Comparison of ENCODE assay signal across 11 cellular contexts in genomic region chr17:60151355-60151754, GRCh38. TPM values are rescaled to one million over a fixed set of nuclear protein-coding genes. Genes with fewer than 3 reads are reported as not detected.
A peak's percentile ranks its signal among the peaks of the same experiment; 100 is the strongest.
DNase-seq lines count a peak whose midpoint lies in the region; ATAC-seq and TF ChIP-seq lines count a peak whose summit lies in the region.
"Had no signal": no experiment of that assay in that cellular context is flagged by ENCODE, and none has a peak within 500 bp of the region (broad histone marks: within the 10 kb centered on the region; RNA-seq: fewer than 3 reads in every experiment).

No MANE protein-coding gene starts in this region.

- no peaks in the 10 kb centered on the region for H4K20me1 ChIP-seq in GM23338 (replicated peaks; ENCODE audit: insufficient read depth)

- H3K4me1 Mint-ChIP-seq in activated CD4-positive, alpha-beta T cell treated with anti-CD3 and anti-CD28 coated beads for 36 hours, result peaks cover 12% of the 10 kb centered on the region
- H3K4me1 Mint-ChIP-seq in GM23338, result peaks cover 27% of the 10 kb centered on the region
- H3K4me1 Mint-ChIP-seq in activated CD4-positive, alpha-beta memory T cell treated with anti-CD3 and anti-CD28 coated beads for 36 hours (ENCODE audit: low read depth), result peaks cover 7% of the 10 kb centered on the region
- H3K4me1 Mint-ChIP-seq in nephron progenitor cell, result peaks cover 35% of the 10 kb centered on the region

- TF ChIP-seq CTCF in GM23338 (conservative IDR thresholded peaks at IDR 0.05; ENCODE audit: low read depth in 2 of 2), result no peak
- no peak for TF ChIP-seq CTCF in nephron progenitor cell (IDR thresholded peaks at IDR 0.05)

- H3K36me3 ChIP-seq in GM23338 (ENCODE audit: insufficient read depth), result no peaks in the 10 kb centered on the region

- H3K27me3 Mint-ChIP-seq in activated CD4-positive, alpha-beta T cell treated with anti-CD3 and anti-CD28 coated beads for 36 hours, result peaks cover 48% of the 10 kb centered on the region
- H3K27me3 Mint-ChIP-seq in GM23338 (ENCODE audit: insufficient read depth, low read depth, poor library complexity) (peaks cover 42% of the 10 kb centered on the region), nephron progenitor cell (ENCODE audit: low read depth, poor library complexity) (peaks cover 92% of the 10 kb centered on the region)
- H3K27me3 Mint-ChIP-seq in activated CD4-positive, alpha-beta memory T cell treated with anti-CD3 and anti-CD28 coated beads for 36 hours, result peaks cover 62% of the 10 kb centered on the region

- H3K9me2 ChIP-seq in GM23338 (ENCODE audit: insufficient read depth), result no peaks in the 10 kb centered on the region

- POLR2A ChIA-PET in activated CD4-positive, alpha-beta T cell treated with anti-CD3 and anti-CD28 coated beads for 36 hours (lab: Charles Lee), result no interaction called here
- POLR2A ChIA-PET in activated CD4-positive, alpha-beta memory T cell treated with anti-CD3 and anti-CD28 coated beads for 36 hours (lab: Charles Lee), result no interaction called here

- H3K4me3 Mint-ChIP-seq in activated CD4-positive, alpha-beta T cell treated with anti-CD3 and anti-CD28 coated beads for 36 hours, result no peak overlapping the region
- H3K4me3 Mint-ChIP-seq in GM23338 (peak overlapping the region; percentile 74), nephron progenitor cell (peak overlapping the region; percentile 56)
- no peak overlapping the region for H3K4me3 Mint-ChIP-seq in activated CD4-positive, alpha-beta memory T cell treated with anti-CD3 and anti-CD28 coated beads for 36 hours

- H3K27ac ChIP-seq in GM23338 (ENCODE audit: low read depth), result no peak overlapping the region
- H3K27ac ChIP-seq: SK-N-MC had no signal

- CTCF ChIA-PET in activated CD4-positive, alpha-beta T cell treated with anti-CD3 and anti-CD28 coated beads for 36 hours (lab: Charles Lee), result interaction anchor here (0.6 to 1.3 kb wide), 5 partner anchors 11 to 1052 kb away, joined by 3 to 4 read pairs (median 4); no protein-coding TSS in a partner anchor
- CTCF ChIA-PET in activated CD4-positive, alpha-beta memory T cell treated with anti-CD3 and anti-CD28 coated beads for 36 hours (lab: Charles Lee), result interaction anchor here (1.1 to 5.9 kb wide), 2 partner anchors 10 to 418 kb away, joined by 3 to 35 read pairs; no protein-coding TSS in a partner anchor

- no peaks in the 10 kb centered on the region for H3K36me3 Mint-ChIP-seq in activated CD4-positive, alpha-beta T cell treated with anti-CD3 and anti-CD28 coated beads for 36 hours (ENCODE audit: low read depth)
- H3K36me3 Mint-ChIP-seq in GM23338 (ENCODE audit: low read depth) (no peaks in the 10 kb centered on the region), nephron progenitor cell (ENCODE audit: low read depth) (no peaks in the 10 kb centered on the region)
- H3K36me3 Mint-ChIP-seq in activated CD4-positive, alpha-beta memory T cell treated with anti-CD3 and anti-CD28 coated beads for 36 hours, result no peaks in the 10 kb centered on the region

- H3K4me3 ChIP-seq in GM23338, result peak overlapping the region; percentile 73
- H3K4me3 ChIP-seq: SK-N-MC had no signal

- peaks cover 50% of the 10 kb centered on the region for H3K27me3 ChIP-seq in GM23338 (ENCODE audit: insufficient read depth)

- H3K9me3 Mint-ChIP-seq in activated CD4-positive, alpha-beta T cell treated with anti-CD3 and anti-CD28 coated beads for 36 hours (ENCODE audit: low read depth), result no peaks in the 10 kb centered on the region
- H3K9me3 Mint-ChIP-seq in GM23338 (no peaks in the 10 kb centered on the region; the same call in 2 of the 3 replicates), nephron progenitor cell (no peaks in the 10 kb centered on the region)
- H3K9me3 Mint-ChIP-seq in activated CD4-positive, alpha-beta memory T cell treated with anti-CD3 and anti-CD28 coated beads for 36 hours, result no peaks in the 10 kb centered on the region

- H3K4me2 ChIP-seq in GM23338, result peak overlapping the region; percentile 95

- H3K79me2 ChIP-seq in GM23338 (replicated peaks; ENCODE audit: insufficient read depth), result no peaks in the 10 kb centered on the region

- H3K27ac Mint-ChIP-seq in activated CD4-positive, alpha-beta T cell treated with anti-CD3 and anti-CD28 coated beads for 36 hours, result no peak overlapping the region
- no peak overlapping the region for H3K27ac Mint-ChIP-seq in GM23338
- no peak overlapping the region for H3K27ac Mint-ChIP-seq in activated CD4-positive, alpha-beta memory T cell treated with anti-CD3 and anti-CD28 coated beads for 36 hours
- H3K27ac Mint-ChIP-seq in nephron progenitor cell, result no peak overlapping the region

- DNase-seq in activated CD4-positive, alpha-beta T cell treated with anti-CD3 and anti-CD28 coated beads for 36 hours, result peak; percentile 52
- no peak for DNase-seq in activated CD4-positive, alpha-beta T cell treated with anti-CD3 and anti-CD28 coated beads for 1 hour
- DNase-seq in GM23338 (ENCODE audit: low spot score) (peak; percentile 53), nephron progenitor cell (no peak), DMS114 treated with DMSO at 0.1 percent for 48 hours (lab: John Stamatoyannopoulos, UW; ENCODE audit: unreplicated experiment) (no peak), superior temporal gyrus (ENCODE audit: extremely low spot score) (no peak), SK-N-DZ (ENCODE audit: low spot score) (no peak)
- peak; percentile 47 for DNase-seq in activated CD4-positive, alpha-beta memory T cell treated with anti-CD3 and anti-CD28 coated beads for 36 hours

- H2AFZ ChIP-seq in GM23338, result peak overlapping the region; percentile 84; the same call in 1 of the 2 replicates

- peaks cover 6% of the 10 kb centered on the region for H3F3A ChIP-seq in GM23338 (replicated peaks; ENCODE audit: low read depth)

- intact Hi-C loops in activated CD4-positive, alpha-beta T cell treated with anti-CD3 and anti-CD28 coated beads for 36 hours (cut with DNase I, micrococcal nuclease), result no loop called here
- intact Hi-C loops in activated CD4-positive, alpha-beta memory T cell treated with anti-CD3 and anti-CD28 coated beads for 36 hours (cut with micrococcal nuclease), result loop anchor here (1.0 kb wide), 1 partner anchor 15 kb away; no protein-coding TSS in a partner anchor

- ATAC-seq in activated CD4-positive, alpha-beta T cell treated with anti-CD3 and anti-CD28 coated beads for 36 hours, result peak; percentile 78
- no peak for ATAC-seq in GM23338

- peaks cover 24% of the 10 kb centered on the region for H3K4me1 ChIP-seq in GM23338 (ENCODE audit: insufficient read depth)

TF ChIP-seq in GM23338, 12 proteins besides CTCF, POLR2A, EP300 and RAD21 (continues in another document):
- TF ChIP-seq ZNF114 (CRISPR knock-in tag; IDR thresholded peaks at IDR 0.05), result no peak
- TF ChIP-seq EZH2 (IDR thresholded peaks at IDR 0.05; ENCODE audit: low read depth, unreplicated experiment), result no peak
- TF ChIP-seq ZNF331 (CRISPR knock-in tag; IDR thresholded peaks at IDR 0.05; ENCODE audit: low read depth), result no peak
- no peak for TF ChIP-seq NANOG (IDR thresholded peaks at IDR 0.05; ENCODE audit: borderline replicate concordance)
- no peak for TF ChIP-seq STAT1 (IDR thresholded peaks at IDR 0.05; ENCODE audit: unreplicated experiment)
- TF ChIP-seq, protein P1, sequence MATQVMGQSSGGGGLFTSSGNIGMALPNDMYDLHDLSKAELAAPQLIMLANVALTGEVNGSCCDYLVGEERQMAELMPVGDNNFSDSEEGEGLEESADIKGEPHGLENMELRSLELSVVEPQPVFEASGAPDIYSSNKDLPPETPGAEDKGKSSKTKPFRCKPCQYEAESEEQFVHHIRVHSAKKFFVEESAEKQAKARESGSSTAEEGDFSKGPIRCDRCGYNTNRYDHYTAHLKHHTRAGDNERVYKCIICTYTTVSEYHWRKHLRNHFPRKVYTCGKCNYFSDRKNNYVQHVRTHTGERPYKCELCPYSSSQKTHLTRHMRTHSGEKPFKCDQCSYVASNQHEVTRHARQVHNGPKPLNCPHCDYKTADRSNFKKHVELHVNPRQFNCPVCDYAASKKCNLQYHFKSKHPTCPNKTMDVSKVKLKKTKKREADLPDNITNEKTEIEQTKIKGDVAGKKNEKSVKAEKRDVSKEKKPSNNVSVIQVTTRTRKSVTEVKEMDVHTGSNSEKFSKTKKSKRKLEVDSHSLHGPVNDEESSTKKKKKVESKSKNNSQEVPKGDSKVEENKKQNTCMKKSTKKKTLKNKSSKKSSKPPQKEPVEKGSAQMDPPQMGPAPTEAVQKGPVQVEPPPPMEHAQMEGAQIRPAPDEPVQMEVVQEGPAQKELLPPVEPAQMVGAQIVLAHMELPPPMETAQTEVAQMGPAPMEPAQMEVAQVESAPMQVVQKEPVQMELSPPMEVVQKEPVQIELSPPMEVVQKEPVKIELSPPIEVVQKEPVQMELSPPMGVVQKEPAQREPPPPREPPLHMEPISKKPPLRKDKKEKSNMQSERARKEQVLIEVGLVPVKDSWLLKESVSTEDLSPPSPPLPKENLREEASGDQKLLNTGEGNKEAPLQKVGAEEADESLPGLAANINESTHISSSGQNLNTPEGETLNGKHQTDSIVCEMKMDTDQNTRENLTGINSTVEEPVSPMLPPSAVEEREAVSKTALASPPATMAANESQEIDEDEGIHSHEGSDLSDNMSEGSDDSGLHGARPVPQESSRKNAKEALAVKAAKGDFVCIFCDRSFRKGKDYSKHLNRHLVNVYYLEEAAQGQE (IDR thresholded peaks at IDR 0.05; ENCODE audit: unreplicated experiment), result no peak
- TF ChIP-seq, protein P2, sequence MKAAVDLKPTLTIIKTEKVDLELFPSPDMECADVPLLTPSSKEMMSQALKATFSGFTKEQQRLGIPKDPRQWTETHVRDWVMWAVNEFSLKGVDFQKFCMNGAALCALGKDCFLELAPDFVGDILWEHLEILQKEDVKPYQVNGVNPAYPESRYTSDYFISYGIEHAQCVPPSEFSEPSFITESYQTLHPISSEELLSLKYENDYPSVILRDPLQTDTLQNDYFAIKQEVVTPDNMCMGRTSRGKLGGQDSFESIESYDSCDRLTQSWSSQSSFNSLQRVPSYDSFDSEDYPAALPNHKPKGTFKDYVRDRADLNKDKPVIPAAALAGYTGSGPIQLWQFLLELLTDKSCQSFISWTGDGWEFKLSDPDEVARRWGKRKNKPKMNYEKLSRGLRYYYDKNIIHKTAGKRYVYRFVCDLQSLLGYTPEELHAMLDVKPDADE (IDR thresholded peaks at IDR 0.05), result no peak
- TF ChIP-seq JUNB (IDR thresholded peaks at IDR 0.05; ENCODE audit: unreplicated experiment), result no peak
- TF ChIP-seq EZH2phosphoT487 (IDR thresholded peaks at IDR 0.05; ENCODE audit: unreplicated experiment), result no peak
- TF ChIP-seq CREB1 (CRISPR knock-in tag; IDR thresholded peaks at IDR 0.05; ENCODE audit: low read depth), result no peak

RNA-seq across cellular contexts. Expression of gene CA4, which starts 1.6 kb away (rescaled TPM):
- not detected for total RNA-seq in activated CD4-positive, alpha-beta T cell treated with anti-CD3 and anti-CD28 coated beads for 36 hours
- 4.9 and 8.2 TPM in 2 replicates for total RNA-seq in GM23338 (2014; rRNA removed; shearing (Covaris generic))
- 7.6 and 9.4 TPM in 2 replicates for polyA plus RNA-seq in GM23338 (2016; fragmentation: Nextera tagmentation; extraction: Ambion mirVana)
- not detected for total RNA-seq in activated CD4-positive, alpha-beta memory T cell treated with anti-CD3 and anti-CD28 coated beads for 36 hours
- polyA plus RNA-seq in SK-N-DZ (2014; cell fraction: cytosol; rRNA removed), result not detected in 2 replicates
- polyA plus RNA-seq in SK-N-DZ (2014; cell fraction: nucleus; rRNA removed), result 0.65 TPM in 1 of 2 replicates, not detected in the other
- total RNA-seq: A673, fibroblast of villous mesenchyme had no signal

Comparison
In these comparisons a context has a peak if more than half of its experiments do, and no peak if none do; other contexts are left out.
1. DNase-seq: peak in activated CD4-positive, alpha-beta T cell treated with anti-CD3 and anti-CD28 coated beads for 36 hours (single experiment), GM23338 (single experiment) and activated CD4-positive, alpha-beta memory T cell treated with anti-CD3 and anti-CD28 coated beads for 36 hours (single experiment); none in activated CD4-positive, alpha-beta T cell treated with anti-CD3 and anti-CD28 coated beads for 1 hour (single experiment), nephron progenitor cell (single experiment), DMS114 treated with DMSO at 0.1 percent for 48 hours (single experiment), superior temporal gyrus (single experiment) and SK-N-DZ (single experiment).
2. H3K4me3 Mint-ChIP-seq: peak in GM23338 (single experiment) and nephron progenitor cell (single experiment); none in activated CD4-positive, alpha-beta T cell treated with anti-CD3 and anti-CD28 coated beads for 36 hours (single experiment) and activated CD4-positive, alpha-beta memory T cell treated with anti-CD3 and anti-CD28 coated beads for 36 hours (single experiment).